In genomic region chr13:51502206-51502651, GRCh38 we compare ENCODE assay signal across 8 cellular contexts. TPM values are rescaled to one million over a fixed set of nuclear protein-coding genes. Genes with fewer than 3 reads are reported as not detected.
A peak's percentile ranks its signal among the peaks of the same experiment; 100 is the strongest.
DNase-seq lines count a peak whose midpoint lies in the region; ATAC-seq, FAIRE-seq and TF ChIP-seq lines count a peak whose summit lies in the region.

No MANE protein-coding gene starts in this region.

- H3F3A ChIP-seq in neural progenitor cell (ENCODE audit: low read depth): no peaks in the 10 kb centered on the region

- H3K9me3 ChIP-seq in psoas muscle: no peaks in the 10 kb centered on the region
- no peaks in the 10 kb centered on the region for H3K9me3 ChIP-seq in neural progenitor cell (ENCODE audit: low read depth)

- no peaks in the 10 kb centered on the region for H3K36me3 ChIP-seq in psoas muscle (ENCODE audit: insufficient read depth in 1 of 2, low read depth in 1 of 2)
- no peaks in the 10 kb centered on the region for H3K36me3 ChIP-seq in neural progenitor cell

- H3K4me3 ChIP-seq in psoas muscle: no peak overlapping the region
- no peak overlapping the region for H3K4me3 ChIP-seq in neural progenitor cell

- no peaks in the 10 kb centered on the region for H4K20me1 ChIP-seq in neural progenitor cell (ENCODE audit: low read depth)

- H3K4me3 Mint-ChIP-seq in neural progenitor cell: no peak overlapping the region

- FAIRE-seq in GM18507 (lab: Jason Lieb, UNC): peak; percentile 74
- FAIRE-seq in frontal cortex (lab: Jason Lieb, UNC): no peak

- no peaks in the 10 kb centered on the region for H3K27me3 ChIP-seq in psoas muscle (ENCODE audit: insufficient read depth in 3 of 3, low read length in 2 of 3)
- H3K27me3 ChIP-seq in neural progenitor cell: no peaks in the 10 kb centered on the region

- TF ChIP-seq CTCF in psoas muscle (IDR thresholded peaks at IDR 0.05): no peak
- no peak for TF ChIP-seq CTCF in neural progenitor cell (IDR thresholded peaks at IDR 0.05)

- H3K4me1 ChIP-seq in psoas muscle (no peaks in the 10 kb centered on the region), neural progenitor cell (no peaks in the 10 kb centered on the region)

- H3K4me2 ChIP-seq in neural progenitor cell: no peak overlapping the region

- peak; percentile 14 for DNase-seq in GM18507 (ENCODE audit: extremely low spot score, insufficient read length, low read depth)
- peak; percentile 25 for DNase-seq in fibroblast of peridontal ligament (ENCODE audit: extremely low read depth)
- DNase-seq in psoas muscle: no peak
- no peak for DNase-seq in posterior vena cava (ENCODE audit: low spot score)
- no peak for DNase-seq in neural progenitor cell (ENCODE audit: low spot score)
- no peak for DNase-seq in frontal cortex (ENCODE audit: low spot score in 2 of 2)

- no peaks in the 10 kb centered on the region for H3K27me3 Mint-ChIP-seq in neural progenitor cell (ENCODE audit: insufficient read depth, low read depth)

- intact Hi-C loops in psoas muscle (cut with DNase I): no loop called here
- intact Hi-C loops in posterior vena cava (cut with DNase I): no loop called here

- no peak overlapping the region for H3K9ac ChIP-seq in neural progenitor cell

- H3K27ac Mint-ChIP-seq in neural progenitor cell: no peak overlapping the region

- H3K27ac ChIP-seq in psoas muscle (no peak overlapping the region), neural progenitor cell (no peak overlapping the region)

- no peaks in the 10 kb centered on the region for H3K9me3 Mint-ChIP-seq in neural progenitor cell

- no peaks in the 10 kb centered on the region for H3K36me3 Mint-ChIP-seq in neural progenitor cell

- no peaks in the 10 kb centered on the region for H3K79me2 ChIP-seq in neural progenitor cell (ENCODE audit: low read depth)

- no peaks in the 10 kb centered on the region for H3K4me1 Mint-ChIP-seq in neural progenitor cell

- H2AFZ ChIP-seq in neural progenitor cell (replicated peaks): no peak overlapping the region

- peak; percentile 95 for ATAC-seq in GM21447 (IDR thresholded peaks at IDR 0.05; ENCODE audit: unreplicated experiment)
- peak; percentile 94 for ATAC-seq in HG03439 (IDR thresholded peaks at IDR 0.05; ENCODE audit: unreplicated experiment)
- ATAC-seq in psoas muscle: no peak

RNA-seq across cellular contexts. Expression of gene INTS6, which starts 49.4 kb away (rescaled TPM):
- total RNA-seq in psoas muscle: 10 to 100 TPM; 14.4 to 19.2 (median 17.6) TPM
- polyA plus RNA-seq in psoas muscle: 10 to 100 TPM in 1 of 3 donors, 1 to 10 TPM in 2; 6.4 to 11.2 (median 8.8) TPM
- 10 to 100 TPM; 27.0 to 29.1 TPM for total RNA-seq in posterior vena cava
- 64.0 and 84.0 TPM in 2 replicates for total RNA-seq in neural progenitor cell (ENCODE audit: low replicate concordance)
- total RNA-seq in frontal cortex: 39.9 TPM

Comparison
In these comparisons a context has a peak if more than half of its experiments do, and no peak if none do; other contexts are left out.
1. DNase-seq: peak in GM18507 (single experiment) and fibroblast of peridontal ligament (single experiment); none in psoas muscle (0 of 2), posterior vena cava (single experiment), neural progenitor cell (single experiment) and frontal cortex (0 of 2).
2. ATAC-seq: peak in GM21447 (single experiment) and HG03439 (single experiment); none in psoas muscle (0 of 4).